2 cellular contexts compared by ENCODE assay signal in the genomic region with DNA sequence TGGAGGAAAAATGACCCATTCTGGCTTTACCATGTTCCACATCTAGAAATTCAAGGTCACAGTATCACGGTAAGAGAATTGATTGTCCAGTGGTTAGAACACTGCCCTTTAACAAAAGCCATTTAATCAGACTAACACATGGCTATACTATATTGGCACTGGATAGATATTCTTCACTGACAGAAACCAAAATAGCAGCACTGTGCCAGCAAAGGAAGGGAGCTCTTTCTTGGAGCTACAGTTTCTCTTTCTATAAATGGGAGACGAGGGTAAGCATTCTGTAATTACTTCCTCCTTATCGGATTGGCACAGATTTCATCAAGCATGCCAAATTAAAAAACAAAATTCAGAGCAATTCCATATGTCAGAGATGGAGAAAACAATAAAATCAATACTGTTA.
TF ChIP-seq lines count a peak whose summit lies in the region.

No MANE protein-coding gene starts in this region.

TF ChIP-seq in SK-N-SH treated with all-trans-retinoic acid at 6 μM for 48 hours, 23 proteins besides CTCF, POLR2A, EP300 and RAD21 (continued from another document):
- TF ChIP-seq, protein P1, sequence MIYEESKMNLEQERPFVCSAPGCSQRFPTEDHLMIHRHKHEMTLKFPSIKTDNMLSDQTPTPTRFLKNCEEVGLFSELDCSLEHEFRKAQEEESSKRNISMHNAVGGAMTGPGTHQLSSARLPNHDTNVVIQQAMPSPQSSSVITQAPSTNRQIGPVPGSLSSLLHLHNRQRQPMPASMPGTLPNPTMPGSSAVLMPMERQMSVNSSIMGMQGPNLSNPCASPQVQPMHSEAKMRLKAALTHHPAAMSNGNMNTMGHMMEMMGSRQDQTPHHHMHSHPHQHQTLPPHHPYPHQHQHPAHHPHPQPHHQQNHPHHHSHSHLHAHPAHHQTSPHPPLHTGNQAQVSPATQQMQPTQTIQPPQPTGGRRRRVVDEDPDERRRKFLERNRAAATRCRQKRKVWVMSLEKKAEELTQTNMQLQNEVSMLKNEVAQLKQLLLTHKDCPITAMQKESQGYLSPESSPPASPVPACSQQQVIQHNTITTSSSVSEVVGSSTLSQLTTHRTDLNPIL (CRISPR knock-in tag; IDR thresholded peaks at IDR 0.05; ENCODE audit: low read depth), result no peak
- TF ChIP-seq ZNF565 (CRISPR knock-in tag; conservative IDR thresholded peaks at IDR 0.05; ENCODE audit: low read depth) (no peak), TCF4 (CRISPR knock-in tag; IDR thresholded peaks at IDR 0.05; ENCODE audit: borderline replicate concordance) (no peak), PPARA (CRISPR knock-in tag; IDR thresholded peaks at IDR 0.05; ENCODE audit: borderline replicate concordance) (no peak)
- TF ChIP-seq, protein P2, sequence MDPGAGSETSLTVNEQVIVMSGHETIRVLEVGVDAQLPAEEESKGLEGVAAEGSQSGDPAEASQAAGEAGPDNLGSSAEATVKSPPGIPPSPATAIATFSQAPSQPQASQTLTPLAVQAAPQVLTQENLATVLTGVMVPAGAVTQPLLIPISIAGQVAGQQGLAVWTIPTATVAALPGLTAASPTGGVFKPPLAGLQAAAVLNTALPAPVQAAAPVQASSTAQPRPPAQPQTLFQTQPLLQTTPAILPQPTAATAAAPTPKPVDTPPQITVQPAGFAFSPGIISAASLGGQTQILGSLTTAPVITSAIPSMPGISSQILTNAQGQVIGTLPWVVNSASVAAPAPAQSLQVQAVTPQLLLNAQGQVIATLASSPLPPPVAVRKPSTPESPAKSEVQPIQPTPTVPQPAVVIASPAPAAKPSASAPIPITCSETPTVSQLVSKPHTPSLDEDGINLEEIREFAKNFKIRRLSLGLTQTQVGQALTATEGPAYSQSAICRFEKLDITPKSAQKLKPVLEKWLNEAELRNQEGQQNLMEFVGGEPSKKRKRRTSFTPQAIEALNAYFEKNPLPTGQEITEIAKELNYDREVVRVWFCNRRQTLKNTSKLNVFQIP (CRISPR knock-in tag; IDR thresholded peaks at IDR 0.05; ENCODE audit: borderline replicate concordance, low read depth), result no peak
TF ChIP-seq in SK-N-SH treated with all-trans-retinoic acid at 6 μM for 48 hours: peak in this region for 0.

TF ChIP-seq in SK-N-SH, 30 proteins besides CTCF, POLR2A, EP300 and RAD21 (continued from another document):
- TF ChIP-seq, protein P3, sequence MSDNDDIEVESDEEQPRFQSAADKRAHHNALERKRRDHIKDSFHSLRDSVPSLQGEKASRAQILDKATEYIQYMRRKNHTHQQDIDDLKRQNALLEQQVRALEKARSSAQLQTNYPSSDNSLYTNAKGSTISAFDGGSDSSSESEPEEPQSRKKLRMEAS (IDR thresholded peaks at IDR 0.05; ENCODE audit: low read depth), result no peak
- no peak for TF ChIP-seq SIN3A (IDR thresholded peaks at IDR 0.05; ENCODE audit: borderline replicate concordance, low read depth, low read length)
- no peak for TF ChIP-seq SMC3 (IDR thresholded peaks at IDR 0.05; ENCODE audit: low read depth, low read length)
- no peak for TF ChIP-seq GABPA (IDR thresholded peaks at IDR 0.05; ENCODE audit: low read depth)
- no peak for TF ChIP-seq FOXJ3 (CRISPR knock-in tag; IDR thresholded peaks at IDR 0.05)
- no peak for TF ChIP-seq EZH2phosphoT487 (IDR thresholded peaks at IDR 0.05; ENCODE audit: borderline replicate concordance, low read depth)
- TF ChIP-seq MXI1 (IDR thresholded peaks at IDR 0.05; ENCODE audit: low read depth, low read length), result no peak
- no peak for TF ChIP-seq FOXM1 (IDR thresholded peaks at IDR 0.05; ENCODE audit: low read depth)
- TF ChIP-seq RXRA (IDR thresholded peaks at IDR 0.05; ENCODE audit: borderline replicate concordance, low read depth), result no peak
- TF ChIP-seq, protein P4, sequence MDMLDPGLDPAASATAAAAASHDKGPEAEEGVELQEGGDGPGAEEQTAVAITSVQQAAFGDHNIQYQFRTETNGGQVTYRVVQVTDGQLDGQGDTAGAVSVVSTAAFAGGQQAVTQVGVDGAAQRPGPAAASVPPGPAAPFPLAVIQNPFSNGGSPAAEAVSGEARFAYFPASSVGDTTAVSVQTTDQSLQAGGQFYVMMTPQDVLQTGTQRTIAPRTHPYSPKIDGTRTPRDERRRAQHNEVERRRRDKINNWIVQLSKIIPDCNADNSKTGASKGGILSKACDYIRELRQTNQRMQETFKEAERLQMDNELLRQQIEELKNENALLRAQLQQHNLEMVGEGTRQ (IDR thresholded peaks at IDR 0.05; ENCODE audit: borderline replicate concordance, low read depth, low read length), result no peak
- no peak for TF ChIP-seq RCOR1 (IDR thresholded peaks at IDR 0.05; ENCODE audit: low read length)
- TF ChIP-seq FOSL2 (IDR thresholded peaks at IDR 0.05; ENCODE audit: borderline replicate concordance, low read depth), result no peak
- TF ChIP-seq JUND (IDR thresholded peaks at IDR 0.05), result no peak
- TF ChIP-seq, protein P5, sequence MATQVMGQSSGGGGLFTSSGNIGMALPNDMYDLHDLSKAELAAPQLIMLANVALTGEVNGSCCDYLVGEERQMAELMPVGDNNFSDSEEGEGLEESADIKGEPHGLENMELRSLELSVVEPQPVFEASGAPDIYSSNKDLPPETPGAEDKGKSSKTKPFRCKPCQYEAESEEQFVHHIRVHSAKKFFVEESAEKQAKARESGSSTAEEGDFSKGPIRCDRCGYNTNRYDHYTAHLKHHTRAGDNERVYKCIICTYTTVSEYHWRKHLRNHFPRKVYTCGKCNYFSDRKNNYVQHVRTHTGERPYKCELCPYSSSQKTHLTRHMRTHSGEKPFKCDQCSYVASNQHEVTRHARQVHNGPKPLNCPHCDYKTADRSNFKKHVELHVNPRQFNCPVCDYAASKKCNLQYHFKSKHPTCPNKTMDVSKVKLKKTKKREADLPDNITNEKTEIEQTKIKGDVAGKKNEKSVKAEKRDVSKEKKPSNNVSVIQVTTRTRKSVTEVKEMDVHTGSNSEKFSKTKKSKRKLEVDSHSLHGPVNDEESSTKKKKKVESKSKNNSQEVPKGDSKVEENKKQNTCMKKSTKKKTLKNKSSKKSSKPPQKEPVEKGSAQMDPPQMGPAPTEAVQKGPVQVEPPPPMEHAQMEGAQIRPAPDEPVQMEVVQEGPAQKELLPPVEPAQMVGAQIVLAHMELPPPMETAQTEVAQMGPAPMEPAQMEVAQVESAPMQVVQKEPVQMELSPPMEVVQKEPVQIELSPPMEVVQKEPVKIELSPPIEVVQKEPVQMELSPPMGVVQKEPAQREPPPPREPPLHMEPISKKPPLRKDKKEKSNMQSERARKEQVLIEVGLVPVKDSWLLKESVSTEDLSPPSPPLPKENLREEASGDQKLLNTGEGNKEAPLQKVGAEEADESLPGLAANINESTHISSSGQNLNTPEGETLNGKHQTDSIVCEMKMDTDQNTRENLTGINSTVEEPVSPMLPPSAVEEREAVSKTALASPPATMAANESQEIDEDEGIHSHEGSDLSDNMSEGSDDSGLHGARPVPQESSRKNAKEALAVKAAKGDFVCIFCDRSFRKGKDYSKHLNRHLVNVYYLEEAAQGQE (IDR thresholded peaks at IDR 0.05; ENCODE audit: low read depth, low read length), result no peak
- TF ChIP-seq NRF1 (IDR thresholded peaks at IDR 0.05; ENCODE audit: low read depth, low read length), result no peak
- TF ChIP-seq RFX5 (IDR thresholded peaks at IDR 0.05; ENCODE audit: low read length), result no peak
